In genomic region chr17:34842235-34842634, GRCh38 we compare ENCODE assay signal across 16 cellular contexts.
A peak's percentile ranks its signal among the peaks of the same experiment; 100 is the strongest.
DNase-seq lines count a peak whose midpoint lies in the region; ATAC-seq, FAIRE-seq and TF ChIP-seq lines count a peak whose summit lies in the region.
"Had no signal": no experiment of that assay in that cellular context is flagged by ENCODE, and none has a peak within 500 bp of the region (broad histone marks: within the 10 kb centered on the region; RNA-seq: fewer than 3 reads in every experiment).

No MANE protein-coding gene starts in this region.

- H3K36me3 Mint-ChIP-seq in CD4-positive, alpha-beta memory T cell: no peaks in the 10 kb centered on the region
- H3K36me3 Mint-ChIP-seq in CD8-positive, alpha-beta T cell: no peaks in the 10 kb centered on the region
- H3K36me3 Mint-ChIP-seq in progenitor cell of endocrine pancreas (ENCODE audit: insufficient read depth) (no peaks in the 10 kb centered on the region), GM23338 (ENCODE audit: low read depth) (no peaks in the 10 kb centered on the region)
- H3K36me3 Mint-ChIP-seq: CD4-positive, CD25-positive, alpha-beta regulatory T cell had no signal

- no peak for ATAC-seq in CD8-positive, alpha-beta T cell
- ATAC-seq in K562: no peak
- ATAC-seq in GM23338: no peak

- H3K9me3 Mint-ChIP-seq in CD4-positive, alpha-beta memory T cell: peaks cover 0 to 2% (median 0%) of the 10 kb centered on the region in 8 donors
- no peaks in the 10 kb centered on the region for H3K9me3 Mint-ChIP-seq in CD8-positive, alpha-beta T cell
- H3K9me3 Mint-ChIP-seq in progenitor cell of endocrine pancreas (ENCODE audit: low read depth): no peaks in the 10 kb centered on the region
- H3K9me3 Mint-ChIP-seq in GM23338: no peaks in the 10 kb centered on the region

- H3K4me3 Mint-ChIP-seq in CD4-positive, alpha-beta memory T cell: peak overlapping the region in 3 of 8 donors; percentile 27 to 52 (median 49)
- H3K4me3 Mint-ChIP-seq in CD8-positive, alpha-beta T cell: no peak overlapping the region
- H3K4me3 Mint-ChIP-seq in progenitor cell of endocrine pancreas (ENCODE audit: low read depth): no peak overlapping the region
- no peak overlapping the region for H3K4me3 Mint-ChIP-seq in GM23338

- H2AFZ ChIP-seq in K562 (ENCODE audit: low read depth, low read length) (no peak overlapping the region), GM23338 (no peak overlapping the region)

- H3K9ac ChIP-seq in K562 (ENCODE audit: insufficient read depth in 1 of 2, low read depth in 2 of 2, low read length in 2 of 2): no peak overlapping the region

- no peak for TF ChIP-seq EP300 in K562 (IDR thresholded peaks at IDR 0.05; ENCODE audit: low read length)

- H4K20me1 ChIP-seq in K562 (replicated peaks; ENCODE audit: control insufficient read depth, insufficient read depth, low read length) (no peaks in the 10 kb centered on the region), GM23338 (replicated peaks; ENCODE audit: insufficient read depth) (no peaks in the 10 kb centered on the region)

- peaks cover under 1% of the 10 kb centered on the region for H3K27me3 ChIP-seq in CD4-positive, alpha-beta memory T cell (ENCODE audit: insufficient read depth, low read length)
- no peaks in the 10 kb centered on the region for H3K27me3 ChIP-seq in CD8-positive, alpha-beta T cell (ENCODE audit: insufficient read depth, low read length)
- H3K27me3 ChIP-seq in K562 (ENCODE audit: control insufficient read depth in 2 of 2, insufficient read depth in 2 of 2, low read length in 2 of 2) (peaks cover 0 to 25% of the 10 kb centered on the region in 2 experiments; a peak in 3 of 5 replicates), GM23338 (ENCODE audit: insufficient read depth) (no peaks in the 10 kb centered on the region)
- H3K27me3 ChIP-seq: BE2C had no signal

- no TSS peak for BruUV-seq in K562 (replicated peaks; lab: Mats Ljungman, UMichigan)

- intact Hi-C loops in CD4-positive, alpha-beta memory T cell (cut with micrococcal nuclease): loop anchor here (5.0 kb wide), 2 partner anchors 140 to 275 kb away; partner anchors contain the start of genes LIG3 and RAD51D
- intact Hi-C loops in CD8-positive, alpha-beta T cell (cut with DNase I, micrococcal nuclease): no loop called here
- intact Hi-C loops in K562 (cut with micrococcal nuclease): no loop called here

- H3K9me2 ChIP-seq in GM23338 (ENCODE audit: insufficient read depth): peaks cover 8% of the 10 kb centered on the region

- peaks cover 67% of the 10 kb centered on the region for H3K4me1 ChIP-seq in CD4-positive, alpha-beta memory T cell (ENCODE audit: insufficient read depth, low read length)
- H3K4me1 ChIP-seq in CD8-positive, alpha-beta T cell (ENCODE audit: insufficient read depth, low read length): peaks cover 47% of the 10 kb centered on the region
- H3K4me1 ChIP-seq in K562 (replicated peaks in 1 of 2; ENCODE audit: control insufficient read depth in 2 of 2, insufficient read depth in 2 of 2, low read length in 2 of 2) (no peaks in the 10 kb centered on the region), GM23338 (ENCODE audit: insufficient read depth) (peaks cover 18% of the 10 kb centered on the region)
- H3K4me1 ChIP-seq: BE2C, HAP-1 had no signal

- H3K9me1 ChIP-seq in K562 (ENCODE audit: control insufficient read depth, insufficient read depth, low read length): no peaks in the 10 kb centered on the region

- no peak for TF ChIP-seq CTCF in CD8-positive, alpha-beta T cell (IDR thresholded peaks at IDR 0.05)
- no peak for TF ChIP-seq CTCF in K562 (IDR thresholded peaks at IDR 0.05 in 2 of 3, conservative IDR thresholded peaks at IDR 0.05 in 1 of 3; ENCODE audit: insufficient read depth in 2 of 3, low read depth in 1 of 3, low read length in 3 of 3)
- no peak for TF ChIP-seq CTCF in progenitor cell of endocrine pancreas (IDR thresholded peaks at IDR 0.05; ENCODE audit: unreplicated experiment)
- no peak for TF ChIP-seq CTCF in GM23338 (conservative IDR thresholded peaks at IDR 0.05; ENCODE audit: low read depth in 2 of 2)

- in situ Hi-C loops in K562 (cut with MboI): no loop called here

- no peaks in the 10 kb centered on the region for H3K9me3 ChIP-seq in CD4-positive, alpha-beta memory T cell (ENCODE audit: control insufficient read depth in 1 of 2, low read length in 2 of 2)
- no peaks in the 10 kb centered on the region for H3K9me3 ChIP-seq in CD8-positive, alpha-beta T cell (ENCODE audit: low read length)
- no peaks in the 10 kb centered on the region for H3K9me3 ChIP-seq in K562 (replicated peaks; ENCODE audit: control insufficient read depth, insufficient read depth, low read depth, low read length)
- H3K9me3 ChIP-seq: BE2C, HAP-1 had no signal

- POLR2A ChIA-PET in CD4-positive, alpha-beta memory T cell (lab: Charles Lee; ENCODE audit: partially characterized antibody): interaction anchor here (1.4 kb wide), 1 partner anchor 10 kb away, joined by 3 read pairs; no protein-coding TSS in a partner anchor
- POLR2A ChIA-PET in CD8-positive, alpha-beta T cell (lab: Charles Lee): no interaction called here
- POLR2A ChIA-PET in K562 (lab: Yijun Ruan, JAX): no interaction called here

- no peak overlapping the region for H3K4me3 ChIP-seq in CD4-positive, alpha-beta memory T cell (ENCODE audit: low read length in 2 of 2)
- no peak overlapping the region for H3K4me3 ChIP-seq in CD8-positive, alpha-beta T cell (ENCODE audit: low read depth, low read length)
- H3K4me3 ChIP-seq in K562 (no peak overlapping the region), GM23338 (no peak overlapping the region)
- H3K4me3 ChIP-seq: HAP-1 had no signal

- no peaks in the 10 kb centered on the region for H3F3A ChIP-seq in GM23338 (replicated peaks; ENCODE audit: low read depth)

- peaks cover 0 to 23% (median 11%) of the 10 kb centered on the region in 4 donors for H3K4me1 Mint-ChIP-seq in CD4-positive, alpha-beta memory T cell
- H3K4me1 Mint-ChIP-seq in CD8-positive, alpha-beta T cell (ENCODE audit: low read depth): peaks cover 21% of the 10 kb centered on the region
- no peaks in the 10 kb centered on the region for H3K4me1 Mint-ChIP-seq in progenitor cell of endocrine pancreas (ENCODE audit: low read depth)
- peaks cover 31% of the 10 kb centered on the region for H3K4me1 Mint-ChIP-seq in GM23338

- no peak for DNase-seq in CD4-positive, alpha-beta memory T cell
- DNase-seq in CD8-positive, alpha-beta T cell: no peak
- DNase-seq in K562 (ENCODE audit: extremely low read depth in 1 of 4, low spot score in 3 of 4): no peak
- no peak for DNase-seq in progenitor cell of endocrine pancreas (ENCODE audit: low spot score, unreplicated experiment)
- no peak for DNase-seq in GM23338 (ENCODE audit: low spot score)
- no peak for DNase-seq in iPS-NIHi11 (ENCODE audit: low spot score)
- no peak for DNase-seq in globus pallidus (ENCODE audit: low spot score)
- DNase-seq: ACHN; BE2C; C1 segment of cervical spinal cord; CD4-positive, CD25-positive, alpha-beta regulatory T cell; DMS153; DMS79 treated with DMSO at 0.1 percent for 48 hours; GF-D8 had no signal

- H3K4me2 ChIP-seq in K562 (ENCODE audit: insufficient read depth, low read length) (no peak overlapping the region), GM23338 (no peak overlapping the region)

- H3K79me2 ChIP-seq in K562 (ENCODE audit: control insufficient read depth, insufficient read depth, low read length) (no peaks in the 10 kb centered on the region), GM23338 (replicated peaks; ENCODE audit: insufficient read depth) (no peaks in the 10 kb centered on the region)

- H3K27ac ChIP-seq in CD4-positive, alpha-beta memory T cell (ENCODE audit: low read depth, low read length): no peak overlapping the region
- H3K27ac ChIP-seq in CD8-positive, alpha-beta T cell (ENCODE audit: low read depth, low read length): no peak overlapping the region
- H3K27ac ChIP-seq in K562 (ENCODE audit: extremely low read depth, low read depth, low read length) (no peak overlapping the region), GM23338 (ENCODE audit: low read depth) (no peak overlapping the region)

- H3K36me3 ChIP-seq in CD4-positive, alpha-beta memory T cell (ENCODE audit: insufficient read depth, low read length): no peaks in the 10 kb centered on the region
- H3K36me3 ChIP-seq in CD8-positive, alpha-beta T cell (ENCODE audit: insufficient read depth, low read length): no peaks in the 10 kb centered on the region
- H3K36me3 ChIP-seq in K562 (ENCODE audit: control insufficient read depth, insufficient read depth, low read length) (no peaks in the 10 kb centered on the region), GM23338 (ENCODE audit: insufficient read depth) (no peaks in the 10 kb centered on the region)
- H3K36me3 ChIP-seq: BE2C, HAP-1 had no signal

- CTCF ChIA-PET in CD4-positive, alpha-beta memory T cell (lab: Charles Lee; ENCODE audit: partially characterized antibody): no interaction called here
- CTCF ChIA-PET in CD8-positive, alpha-beta T cell (lab: Charles Lee): no interaction called here
- CTCF ChIA-PET in K562 (lab: Yijun Ruan, JAX; ENCODE audit: low intra/inter-chr PET ratio): no interaction called here

- no peak for TF ChIP-seq POLR2A in K562 (conservative IDR thresholded peaks at IDR 0.05)

- no peak for TF ChIP-seq RAD21 in K562 (CRISPR knock-in tag; conservative IDR thresholded peaks at IDR 0.05 in 1 of 2, IDR thresholded peaks at IDR 0.05 in 1 of 2)

- FAIRE-seq in K562 (lab: Jason Lieb, UNC): no peak
- FAIRE-seq: A204.1 had no signal

- peak overlapping the region in 5 of 7 donors; percentile 30 to 93 (median 80) for H3K27ac Mint-ChIP-seq in CD4-positive, alpha-beta memory T cell
- peak overlapping the region; percentile 77 for H3K27ac Mint-ChIP-seq in CD8-positive, alpha-beta T cell
- peak overlapping the region; percentile 79 for H3K27ac Mint-ChIP-seq in progenitor cell of endocrine pancreas
- H3K27ac Mint-ChIP-seq in GM23338: no peak overlapping the region

- H3K27me3 Mint-ChIP-seq in CD4-positive, alpha-beta memory T cell: peaks cover 0 to 2% of the 10 kb centered on the region in 2 donors
- no peaks in the 10 kb centered on the region for H3K27me3 Mint-ChIP-seq in CD8-positive, alpha-beta T cell (ENCODE audit: low read depth)
- H3K27me3 Mint-ChIP-seq in progenitor cell of endocrine pancreas (peaks cover 8% of the 10 kb centered on the region), GM23338 (ENCODE audit: insufficient read depth, low read depth, poor library complexity) (peaks cover 7% of the 10 kb centered on the region)
- H3K27me3 Mint-ChIP-seq: CD4-positive, CD25-positive, alpha-beta regulatory T cell had no signal

- 52% methylated on average over 3 of the region's 5 CpGs for WGBS in K562 (ENCODE audit: insufficient coverage, low coverage, missing lambda C conversion rate)

TF ChIP-seq in K562, 482 proteins besides CTCF, POLR2A, EP300 and RAD21 (continues in another document):
- no peak for TF ChIP-seq ZNF586 (CRISPR knock-in tag; conservative IDR thresholded peaks at IDR 0.05)
